ENCODE assay signal across 1 cellular context in the genomic region with DNA sequence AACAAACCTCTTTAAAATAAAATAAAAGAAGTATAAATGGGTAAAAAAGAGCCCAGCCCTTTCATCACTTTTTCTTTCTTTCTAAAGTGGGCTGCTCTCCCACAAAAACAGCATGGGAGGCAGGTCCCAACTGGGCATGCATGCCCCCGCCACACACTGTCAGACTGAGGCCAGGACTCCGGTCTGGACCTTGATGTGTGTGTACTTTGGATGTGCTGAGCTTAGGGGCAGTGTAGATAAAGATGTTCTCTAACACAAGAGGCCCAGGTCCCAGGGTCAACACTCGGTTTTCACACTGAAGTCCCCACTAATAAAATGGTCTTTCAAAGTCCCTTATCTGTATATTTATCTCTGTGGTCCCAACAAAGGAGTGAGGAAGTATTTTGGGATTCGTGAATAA.
TF ChIP-seq lines count a peak whose summit lies in the region.

No MANE protein-coding gene starts in this region.

TF ChIP-seq in GM12878, 131 proteins besides CTCF, POLR2A, EP300 and RAD21:
- TF ChIP-seq, protein P1, sequence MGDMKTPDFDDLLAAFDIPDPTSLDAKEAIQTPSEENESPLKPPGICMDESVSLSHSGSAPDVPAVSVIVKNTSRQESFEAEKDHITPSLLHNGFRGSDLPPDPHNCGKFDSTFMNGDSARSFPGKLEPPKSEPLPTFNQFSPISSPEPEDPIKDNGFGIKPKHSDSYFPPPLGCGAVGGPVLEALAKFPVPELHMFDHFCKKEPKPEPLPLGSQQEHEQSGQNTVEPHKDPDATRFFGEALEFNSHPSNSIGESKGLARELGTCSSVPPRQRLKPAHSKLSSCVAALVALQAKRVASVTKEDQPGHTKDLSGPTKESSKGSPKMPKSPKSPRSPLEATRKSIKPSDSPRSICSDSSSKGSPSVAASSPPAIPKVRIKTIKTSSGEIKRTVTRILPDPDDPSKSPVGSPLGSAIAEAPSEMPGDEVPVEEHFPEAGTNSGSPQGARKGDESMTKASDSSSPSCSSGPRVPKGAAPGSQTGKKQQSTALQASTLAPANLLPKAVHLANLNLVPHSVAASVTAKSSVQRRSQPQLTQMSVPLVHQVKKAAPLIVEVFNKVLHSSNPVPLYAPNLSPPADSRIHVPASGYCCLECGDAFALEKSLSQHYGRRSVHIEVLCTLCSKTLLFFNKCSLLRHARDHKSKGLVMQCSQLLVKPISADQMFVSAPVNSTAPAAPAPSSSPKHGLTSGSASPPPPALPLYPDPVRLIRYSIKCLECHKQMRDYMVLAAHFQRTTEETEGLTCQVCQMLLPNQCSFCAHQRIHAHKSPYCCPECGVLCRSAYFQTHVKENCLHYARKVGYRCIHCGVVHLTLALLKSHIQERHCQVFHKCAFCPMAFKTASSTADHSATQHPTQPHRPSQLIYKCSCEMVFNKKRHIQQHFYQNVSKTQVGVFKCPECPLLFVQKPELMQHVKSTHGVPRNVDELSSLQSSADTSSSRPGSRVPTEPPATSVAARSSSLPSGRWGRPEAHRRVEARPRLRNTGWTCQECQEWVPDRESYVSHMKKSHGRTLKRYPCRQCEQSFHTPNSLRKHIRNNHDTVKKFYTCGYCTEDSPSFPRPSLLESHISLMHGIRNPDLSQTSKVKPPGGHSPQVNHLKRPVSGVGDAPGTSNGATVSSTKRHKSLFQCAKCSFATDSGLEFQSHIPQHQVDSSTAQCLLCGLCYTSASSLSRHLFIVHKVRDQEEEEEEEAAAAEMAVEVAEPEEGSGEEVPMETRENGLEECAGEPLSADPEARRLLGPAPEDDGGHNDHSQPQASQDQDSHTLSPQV (IDR thresholded peaks at IDR 0.05), result no peak
- TF ChIP-seq CREM (IDR thresholded peaks at IDR 0.05; ENCODE audit: low read depth) (no peak), BHLHE40 (IDR thresholded peaks at IDR 0.05; ENCODE audit: borderline replicate concordance in 1 of 2, low read depth in 2 of 2, low read length in 1 of 2) (no peak), SPI1 (IDR thresholded peaks at IDR 0.05; ENCODE audit: borderline replicate concordance, insufficient read depth, low read depth, low read length) (no peak)
- TF ChIP-seq, protein P2, sequence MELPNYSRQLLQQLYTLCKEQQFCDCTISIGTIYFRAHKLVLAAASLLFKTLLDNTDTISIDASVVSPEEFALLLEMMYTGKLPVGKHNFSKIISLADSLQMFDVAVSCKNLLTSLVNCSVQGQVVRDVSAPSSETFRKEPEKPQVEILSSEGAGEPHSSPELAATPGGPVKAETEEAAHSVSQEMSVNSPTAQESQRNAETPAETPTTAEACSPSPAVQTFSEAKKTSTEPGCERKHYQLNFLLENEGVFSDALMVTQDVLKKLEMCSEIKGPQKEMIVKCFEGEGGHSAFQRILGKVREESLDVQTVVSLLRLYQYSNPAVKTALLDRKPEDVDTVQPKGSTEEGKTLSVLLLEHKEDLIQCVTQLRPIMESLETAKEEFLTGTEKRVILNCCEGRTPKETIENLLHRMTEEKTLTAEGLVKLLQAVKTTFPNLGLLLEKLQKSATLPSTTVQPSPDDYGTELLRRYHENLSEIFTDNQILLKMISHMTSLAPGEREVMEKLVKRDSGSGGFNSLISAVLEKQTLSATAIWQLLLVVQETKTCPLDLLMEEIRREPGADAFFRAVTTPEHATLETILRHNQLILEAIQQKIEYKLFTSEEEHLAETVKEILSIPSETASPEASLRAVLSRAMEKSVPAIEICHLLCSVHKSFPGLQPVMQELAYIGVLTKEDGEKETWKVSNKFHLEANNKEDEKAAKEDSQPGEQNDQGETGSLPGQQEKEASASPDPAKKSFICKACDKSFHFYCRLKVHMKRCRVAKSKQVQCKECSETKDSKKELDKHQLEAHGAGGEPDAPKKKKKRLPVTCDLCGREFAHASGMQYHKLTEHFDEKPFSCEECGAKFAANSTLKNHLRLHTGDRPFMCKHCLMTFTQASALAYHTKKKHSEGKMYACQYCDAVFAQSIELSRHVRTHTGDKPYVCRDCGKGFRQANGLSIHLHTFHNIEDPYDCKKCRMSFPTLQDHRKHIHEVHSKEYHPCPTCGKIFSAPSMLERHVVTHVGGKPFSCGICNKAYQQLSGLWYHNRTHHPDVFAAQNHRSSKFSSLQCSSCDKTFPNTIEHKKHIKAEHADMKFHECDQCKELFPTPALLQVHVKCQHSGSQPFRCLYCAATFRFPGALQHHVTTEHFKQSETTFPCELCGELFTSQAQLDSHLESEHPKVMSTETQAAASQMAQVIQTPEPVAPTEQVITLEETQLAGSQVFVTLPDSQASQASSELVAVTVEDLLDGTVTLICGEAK (IDR thresholded peaks at IDR 0.05; ENCODE audit: borderline replicate concordance), result no peak
